In the genomic region with DNA sequence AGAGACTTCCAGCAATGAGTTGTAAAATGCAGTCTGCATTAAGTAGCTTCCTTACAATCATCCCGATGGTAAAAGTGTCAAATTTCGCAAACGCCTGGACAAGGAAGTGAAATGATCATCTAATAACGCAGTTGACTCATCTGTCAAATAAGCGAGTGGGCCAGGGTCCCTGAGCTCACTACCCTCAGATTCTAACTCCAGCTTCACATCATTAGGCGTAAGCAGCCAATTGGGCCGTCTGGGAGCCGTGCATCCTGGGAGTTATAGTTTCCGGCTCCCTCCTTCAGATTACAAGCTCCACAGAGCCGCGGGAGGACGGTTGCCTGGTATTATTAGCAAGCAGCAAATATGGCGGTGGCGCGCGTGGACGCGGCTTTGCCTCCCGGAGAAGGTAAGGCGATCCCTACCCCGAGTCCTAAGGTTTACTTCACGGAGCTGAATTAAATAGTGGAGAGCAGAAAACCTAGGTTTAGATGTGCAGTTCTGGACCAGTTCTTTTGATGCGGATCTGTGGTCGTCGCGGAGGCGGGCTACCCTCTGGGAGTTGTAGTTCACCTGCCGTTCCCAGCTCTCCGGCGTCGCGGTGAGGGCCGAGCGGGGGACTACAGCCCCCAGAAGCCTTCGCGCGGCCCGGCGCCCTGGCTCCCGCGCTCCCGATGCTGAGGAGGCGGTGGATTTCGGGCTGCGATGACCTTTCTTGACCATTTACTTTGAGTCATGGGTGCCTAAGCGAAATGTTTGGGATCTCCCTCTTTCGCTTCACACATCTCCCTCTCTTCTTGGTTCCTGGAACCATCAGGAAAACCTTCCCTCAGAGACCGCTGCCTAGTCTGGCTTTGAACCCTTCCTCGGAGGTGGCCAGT, we compare ENCODE assay signal across 8 cellular contexts. TPM values are rescaled to one million over a fixed set of nuclear protein-coding genes. Genes with fewer than 3 reads are reported as not detected.
DNase-seq lines count a peak whose midpoint lies in the region; ATAC-seq and TF ChIP-seq lines count a peak whose summit lies in the region.

A gene with protein sequence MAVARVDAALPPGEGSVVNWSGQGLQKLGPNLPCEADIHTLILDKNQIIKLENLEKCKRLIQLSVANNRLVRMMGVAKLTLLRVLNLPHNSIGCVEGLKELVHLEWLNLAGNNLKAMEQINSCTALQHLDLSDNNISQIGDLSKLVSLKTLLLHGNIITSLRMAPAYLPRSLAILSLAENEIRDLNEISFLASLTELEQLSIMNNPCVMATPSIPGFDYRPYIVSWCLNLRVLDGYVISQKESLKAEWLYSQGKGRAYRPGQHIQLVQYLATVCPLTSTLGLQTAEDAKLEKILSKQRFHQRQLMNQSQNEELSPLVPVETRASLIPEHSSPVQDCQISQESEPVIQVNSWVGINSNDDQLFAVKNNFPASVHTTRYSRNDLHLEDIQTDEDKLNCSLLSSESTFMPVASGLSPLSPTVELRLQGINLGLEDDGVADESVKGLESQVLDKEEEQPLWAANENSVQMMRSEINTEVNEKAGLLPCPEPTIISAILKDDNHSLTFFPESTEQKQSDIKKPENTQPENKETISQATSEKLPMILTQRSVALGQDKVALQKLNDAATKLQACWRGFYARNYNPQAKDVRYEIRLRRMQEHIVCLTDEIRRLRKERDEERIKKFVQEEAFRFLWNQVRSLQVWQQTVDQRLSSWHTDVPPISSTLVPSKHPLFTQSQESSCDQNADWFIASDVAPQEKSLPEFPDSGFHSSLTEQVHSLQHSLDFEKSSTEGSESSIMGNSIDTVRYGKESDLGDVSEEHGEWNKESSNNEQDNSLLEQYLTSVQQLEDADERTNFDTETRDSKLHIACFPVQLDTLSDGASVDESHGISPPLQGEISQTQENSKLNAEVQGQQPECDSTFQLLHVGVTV (plus strand): TSS at position 286 of the 863 bp plus-strand sequence. CDS start 63 bp downstream, at position 349.

- no peaks in the 10 kb centered on the region for H3F3A ChIP-seq in PC-3 (ENCODE audit: low read length, unreplicated experiment)

- no peaks in the 10 kb centered on the region for H3K27me3 ChIP-seq in PC-3 (ENCODE audit: low read length)
- no peaks in the 10 kb centered on the region for H3K27me3 ChIP-seq in esophagus (ENCODE audit: control insufficient read depth in 1 of 2, insufficient read depth in 2 of 2, low read length in 2 of 2)
- H3K27me3 ChIP-seq in mucosa of stomach (ENCODE audit: control insufficient read depth, insufficient read depth, low read length), result no peaks in the 10 kb centered on the region

- no peak for TF ChIP-seq CTCF in PC-3 (conservative IDR thresholded peaks at IDR 0.05; ENCODE audit: low read depth, low read length)

- peaks cover 5% of the 10 kb centered on the region; the same call in 1 of the 2 replicates for H3K36me3 ChIP-seq in PC-3 (ENCODE audit: low read depth, low read length)
- no peaks in the 10 kb centered on the region for H3K36me3 ChIP-seq in esophagus (ENCODE audit: control insufficient read depth in 2 of 2, insufficient read depth in 2 of 2, low read length in 1 of 2)
- no peaks in the 10 kb centered on the region for H3K36me3 ChIP-seq in mucosa of stomach (ENCODE audit: control insufficient read depth, insufficient read depth, low read length)

- ATAC-seq in GM21576 (IDR thresholded peaks at IDR 0.05; ENCODE audit: unreplicated experiment) (peak; percentile 85), PC-3 (peak; percentile 98)

- 0% methylated on average over 49 of the region's 49 CpGs for WGBS in esophagus, 2 donors

- peak within 1 kb of the TSS; percentile 95 for H3K4me2 ChIP-seq in PC-3 (ENCODE audit: low read length)

- intact Hi-C loops in PC-3 (cut with micrococcal nuclease), result loop anchor here (5.0 kb wide), 1 partner anchor 37 kb away; a partner anchor contains a TSS

- H3K9ac ChIP-seq in PC-3 (ENCODE audit: low read length) (peak within 1 kb of the TSS; percentile 74), mucosa of stomach (ENCODE audit: low read length) (peak within 1 kb of the TSS; percentile 93)

- POLR2A ChIA-PET in PC-3 (lab: Charles Lee; ENCODE audit: unreplicated experiment), result interaction anchor here (0.6 kb wide), 1 partner anchor 50 kb away, joined by 7 read pairs; no protein-coding TSS in a partner anchor

- TF ChIP-seq RAD21 in Ishikawa (IDR thresholded peaks at IDR 0.05; ENCODE audit: low read depth), result no peak

- H3K9me2 ChIP-seq in PC-3 (replicated peaks; ENCODE audit: low read length), result no peaks in the 10 kb centered on the region

- DNase-seq in DMS114 treated with DMSO at 0.1 percent for 48 hours (lab: John Stamatoyannopoulos, UW; ENCODE audit: unreplicated experiment), result peak; percentile 95
- DNase-seq in PC-3, result peak; percentile 96
- DNase-seq in activated T-cell treated with anti-CD3 and anti-CD28 coated beads for 48 hours (ENCODE audit: low read depth), result peak; percentile 85
- DNase-seq in stimulated activated CD8-positive, alpha-beta memory T cell treated with anti-CD3 and anti-CD28 coated beads, Interleukin-7, amount 100 ng/mL, for 1 hour (ENCODE audit: low read depth in 2 of 2), result peak; percentile 65 to 66

- H3K4me3 ChIP-seq in PC-3 (ENCODE audit: low read length) (peak within 1 kb of the TSS; percentile 87), esophagus (ENCODE audit: low read depth in 1 of 2, low read length in 2 of 2) (peak within 1 kb of the TSS; percentile 76 to 86), mucosa of stomach (ENCODE audit: low read length) (peak within 1 kb of the TSS; percentile 100)

- H3K27ac ChIP-seq in PC-3 (ENCODE audit: low read length) (peak within 1 kb of the TSS; percentile 17; the same call in 1 of the 2 replicates), esophagus (ENCODE audit: low read depth in 2 of 2, low read length in 1 of 2) (peak within 1 kb of the TSS; percentile 75 to 78)

- 0 out of 2 replicates have a peak, but pooled peaks have one; percentile 23 for TF ChIP-seq EP300 in Ishikawa (IDR thresholded peaks at IDR 0.05; ENCODE audit: borderline replicate concordance)

- peaks cover 19% of the 10 kb centered on the region for H3K4me1 ChIP-seq in PC-3 (ENCODE audit: insufficient read depth, low read length)
- H3K4me1 ChIP-seq in esophagus (ENCODE audit: control insufficient read depth in 2 of 2, insufficient read depth in 2 of 2, low read length in 1 of 2), result no peaks in the 10 kb centered on the region
- H3K4me1 ChIP-seq in mucosa of stomach (ENCODE audit: control insufficient read depth, insufficient read depth, low read length), result no peaks in the 10 kb centered on the region

- BruUV-seq in PC-3 (replicated peaks; lab: Mats Ljungman, UMichigan), result TSS peak; percentile 50

- H3K79me2 ChIP-seq in PC-3 (ENCODE audit: low read length), result peaks cover 22% of the 10 kb centered on the region

- no peaks in the 10 kb centered on the region for H4K20me1 ChIP-seq in PC-3 (ENCODE audit: low read length)

- H2AFZ ChIP-seq in PC-3 (ENCODE audit: low read length), result peak within 1 kb of the TSS; percentile 98

- CTCF ChIA-PET in PC-3 (lab: Charles Lee), result interaction anchor here (0.5 to 1.1 kb wide), 3 partner anchors 47 to 812 kb away, joined by 3 to 12 read pairs (median 5); no protein-coding TSS in a partner anchor

- H3K9me3 ChIP-seq in PC-3 (ENCODE audit: low read length) (no peaks in the 10 kb centered on the region), esophagus (ENCODE audit: control insufficient read depth in 2 of 2, insufficient read depth in 1 of 2, low read depth in 1 of 2, low read length in 1 of 2) (no peaks in the 10 kb centered on the region), mucosa of stomach (ENCODE audit: control insufficient read depth, low read length) (no peaks in the 10 kb centered on the region)

TF ChIP-seq in Ishikawa, 13 proteins besides CTCF, POLR2A, EP300 and RAD21 (continues in another document):
- peak; percentile 90 for TF ChIP-seq YY1 (IDR thresholded peaks at IDR 0.05; ENCODE audit: low read depth)
- no peak for TF ChIP-seq NFIC (IDR thresholded peaks at IDR 0.05)
- no peak for TF ChIP-seq EGR1 (IDR thresholded peaks at IDR 0.05)
- no peak for TF ChIP-seq FOXM1 (IDR thresholded peaks at IDR 0.05; ENCODE audit: borderline replicate concordance, low read depth)
- TF ChIP-seq CREB1 (IDR thresholded peaks at IDR 0.05; ENCODE audit: low read depth), result peak; percentile 12; the same call in 1 of the 2 replicates
- TF ChIP-seq TAF1 (IDR thresholded peaks at IDR 0.05; ENCODE audit: low read depth), result peak; percentile 68
- TF ChIP-seq, protein P1, sequence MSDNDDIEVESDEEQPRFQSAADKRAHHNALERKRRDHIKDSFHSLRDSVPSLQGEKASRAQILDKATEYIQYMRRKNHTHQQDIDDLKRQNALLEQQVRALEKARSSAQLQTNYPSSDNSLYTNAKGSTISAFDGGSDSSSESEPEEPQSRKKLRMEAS (IDR thresholded peaks at IDR 0.05), result no peak; the same call in 1 of the 2 replicates
- TF ChIP-seq, protein P2, sequence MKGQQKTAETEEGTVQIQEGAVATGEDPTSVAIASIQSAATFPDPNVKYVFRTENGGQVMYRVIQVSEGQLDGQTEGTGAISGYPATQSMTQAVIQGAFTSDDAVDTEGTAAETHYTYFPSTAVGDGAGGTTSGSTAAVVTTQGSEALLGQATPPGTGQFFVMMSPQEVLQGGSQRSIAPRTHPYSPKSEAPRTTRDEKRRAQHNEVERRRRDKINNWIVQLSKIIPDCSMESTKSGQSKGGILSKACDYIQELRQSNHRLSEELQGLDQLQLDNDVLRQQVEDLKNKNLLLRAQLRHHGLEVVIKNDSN (IDR thresholded peaks at IDR 0.05), result 0 out of 2 replicates have a peak, but pooled peaks have one; percentile 16
- TF ChIP-seq CEBPB (IDR thresholded peaks at IDR 0.05), result no peak

RNA-seq across cellular contexts. Expression of the gene that starts here (rescaled TPM):
- 12.1 and 14.1 TPM in 2 replicates for total RNA-seq in PC-3 (2014; rRNA removed)
- 1 to 10 TPM in 1 of 2 donors, under 1 TPM in 1; 0.94 to 1.1 TPM for polyA plus RNA-seq in esophagus

Comparison
In these comparisons a context has a peak if more than half of its experiments do, and no peak if none do; other contexts are left out.
1. Peak in every context shown above with its lines: DNase-seq, ATAC-seq, H3K4me3 ChIP-seq and H3K27ac ChIP-seq.